In genomic region chr20:58598271-58599015, GRCh38 we compare ENCODE assay signal across 13 cellular contexts. TPM values are rescaled to one million over a fixed set of nuclear protein-coding genes. Genes with fewer than 3 reads are reported as not detected.
A peak's percentile ranks its signal among the peaks of the same experiment; 100 is the strongest.
DNase-seq lines count a peak whose midpoint lies in the region; ATAC-seq, FAIRE-seq and TF ChIP-seq lines count a peak whose summit lies in the region.
"Had no signal": no experiment of that assay in that cellular context is flagged by ENCODE, and none has a peak within 500 bp of the region (broad histone marks: within the 10 kb centered on the region; RNA-seq: fewer than 3 reads in every experiment).

No MANE protein-coding gene starts in this region.

- no peak overlapping the region for H3K4me3 Mint-ChIP-seq in activated T-cell treated with anti-CD3 and anti-CD28 coated beads, Interleukin-2, amount 50 U/mL, for 4 hours
- H3K4me3 Mint-ChIP-seq: naive B cell had no signal

- H3K9me3 Mint-ChIP-seq in activated T-cell treated with anti-CD3 and anti-CD28 coated beads, Interleukin-2, amount 50 U/mL, for 4 hours, result peaks cover 3% of the 10 kb centered on the region

- no peaks in the 10 kb centered on the region for H3K4me1 ChIP-seq in K562 (replicated peaks in 1 of 2; ENCODE audit: control insufficient read depth in 2 of 2, insufficient read depth in 2 of 2, low read length in 2 of 2)
- H3K4me1 ChIP-seq in stomach smooth muscle (ENCODE audit: control insufficient read depth, insufficient read depth, low read length), result peaks cover 29% of the 10 kb centered on the region

- H3K9me3 ChIP-seq in K562 (replicated peaks; ENCODE audit: control insufficient read depth, insufficient read depth, low read depth, low read length) (no peaks in the 10 kb centered on the region), stomach smooth muscle (ENCODE audit: control insufficient read depth in 2 of 2, low read length in 2 of 2) (peaks cover 0 to 3% of the 10 kb centered on the region in 2 donors)

- H2AFZ ChIP-seq in K562 (ENCODE audit: low read depth, low read length), result no peak overlapping the region

- ATAC-seq in K562 (peak; percentile 42; the same call in 2 of the 3 replicates), left ventricle myocardium superior (peak; percentile 76), GM21423 (IDR thresholded peaks at IDR 0.05; ENCODE audit: unreplicated experiment) (no peak)
- ATAC-seq in activated T-cell treated with anti-CD3 and anti-CD28 coated beads, Interleukin-2, amount 50 U/mL, for 4 hours, result no peak

- no peaks in the 10 kb centered on the region for H3K4me1 Mint-ChIP-seq in activated T-cell treated with anti-CD3 and anti-CD28 coated beads, Interleukin-2, amount 50 U/mL, for 4 hours (ENCODE audit: low read depth)
- H3K4me1 Mint-ChIP-seq: naive B cell had no signal

- 5% methylated on average over 5 of the region's 5 CpGs for WGBS in K562 (ENCODE audit: insufficient coverage, low coverage, missing lambda C conversion rate)

- no peak for TF ChIP-seq POLR2A in K562 (conservative IDR thresholded peaks at IDR 0.05)

- H3K4me3 ChIP-seq in K562 (no peak overlapping the region), stomach smooth muscle (ENCODE audit: low read length in 2 of 2) (peak overlapping the region in 1 of 2 donors; percentile 40)

- H4K20me1 ChIP-seq in K562 (replicated peaks; ENCODE audit: control insufficient read depth, insufficient read depth, low read length), result no peaks in the 10 kb centered on the region

- CTCF ChIA-PET in K562 (lab: Yijun Ruan, JAX; ENCODE audit: low intra/inter-chr PET ratio), result no interaction called here

- peak; percentile 35 for FAIRE-seq in K562 (lab: Jason Lieb, UNC)
- FAIRE-seq: RCC 7860 had no signal

- no peak for TF ChIP-seq EP300 in K562 (IDR thresholded peaks at IDR 0.05; ENCODE audit: low read length)

- no peak for TF ChIP-seq RAD21 in K562 (CRISPR knock-in tag; conservative IDR thresholded peaks at IDR 0.05 in 1 of 2, IDR thresholded peaks at IDR 0.05 in 1 of 2)

- H3K36me3 Mint-ChIP-seq in activated T-cell treated with anti-CD3 and anti-CD28 coated beads, Interleukin-2, amount 50 U/mL, for 4 hours (ENCODE audit: insufficient read depth), result no peaks in the 10 kb centered on the region
- H3K36me3 Mint-ChIP-seq: naive B cell had no signal

- DNase-seq in GM04503 (ENCODE audit: low read depth), result peak; percentile 42
- no peak for DNase-seq in K562 (ENCODE audit: extremely low read depth in 1 of 4, low spot score in 3 of 4)
- DNase-seq in left ventricle myocardium superior, result peak; percentile 81
- no peak for DNase-seq in HuH-7.5 (ENCODE audit: low spot score)
- DNase-seq in activated T-cell treated with anti-CD3 and anti-CD28 coated beads, Interleukin-2, amount 50 U/mL, for 4 hours, result no peak
- DNase-seq: amygdala, Calu3, KBM-7, naive B cell, NCI-H2171 had no signal

- POLR2A ChIA-PET in K562 (lab: Yijun Ruan, JAX), result no interaction called here

- H3K27ac ChIP-seq in K562 (ENCODE audit: extremely low read depth, low read depth, low read length), result no peak overlapping the region
- peak overlapping the region; percentile 70 for H3K27ac ChIP-seq in stomach smooth muscle (ENCODE audit: low read length)

- intact Hi-C loops in K562 (cut with micrococcal nuclease), result no loop called here
- intact Hi-C loops in left ventricle myocardium superior (cut with micrococcal nuclease), result no loop called here

- no TSS peak for BruUV-seq in K562 (replicated peaks; lab: Mats Ljungman, UMichigan)

- H3K36me3 ChIP-seq in K562 (ENCODE audit: control insufficient read depth, insufficient read depth, low read length) (no peaks in the 10 kb centered on the region), stomach smooth muscle (ENCODE audit: control insufficient read depth in 2 of 2, insufficient read depth in 2 of 2, low read length in 2 of 2) (no peaks in the 10 kb centered on the region)

- H3K9ac ChIP-seq in K562 (ENCODE audit: insufficient read depth in 1 of 2, low read depth in 2 of 2, low read length in 2 of 2) (no peak overlapping the region), stomach smooth muscle (ENCODE audit: low read length in 2 of 2) (no peak overlapping the region)

- in situ Hi-C loops in K562 (cut with MboI), result no loop called here

- no peak for TF ChIP-seq CTCF in K562 (IDR thresholded peaks at IDR 0.05 in 2 of 3, conservative IDR thresholded peaks at IDR 0.05 in 1 of 3; ENCODE audit: insufficient read depth in 2 of 3, low read depth in 1 of 3, low read length in 3 of 3)

- peaks cover 3% of the 10 kb centered on the region for H3K27me3 Mint-ChIP-seq in activated T-cell treated with anti-CD3 and anti-CD28 coated beads, Interleukin-2, amount 50 U/mL, for 4 hours (ENCODE audit: low read depth)

- peaks cover 34 to 45% of the 10 kb centered on the region in 2 experiments for H3K27me3 ChIP-seq in K562 (ENCODE audit: control insufficient read depth in 2 of 2, insufficient read depth in 2 of 2, low read length in 2 of 2)
- no peaks in the 10 kb centered on the region for H3K27me3 ChIP-seq in stomach smooth muscle (ENCODE audit: control insufficient read depth in 1 of 2, insufficient read depth in 2 of 2, low read length in 2 of 2)

- H3K9me1 ChIP-seq in K562 (ENCODE audit: control insufficient read depth, insufficient read depth, low read length), result no peaks in the 10 kb centered on the region

- no peak overlapping the region for H3K4me2 ChIP-seq in K562 (ENCODE audit: insufficient read depth, low read length)

- H3K79me2 ChIP-seq in K562 (ENCODE audit: control insufficient read depth, insufficient read depth, low read length), result no peaks in the 10 kb centered on the region

TF ChIP-seq in K562, 482 proteins besides CTCF, POLR2A, EP300 and RAD21 (continues in another document):
- TF ChIP-seq NFIC (IDR thresholded peaks at IDR 0.05), result peak; percentile 41; the same call in 1 of the 2 replicates
- no peak for TF ChIP-seq RBBP5 (IDR thresholded peaks at IDR 0.05; ENCODE audit: borderline replicate concordance, insufficient read depth, low read length, poor library complexity, severe bottlenecking)
- peak; percentile 75 for TF ChIP-seq DACH1 (IDR thresholded peaks at IDR 0.05; ENCODE audit: partially characterized antibody)
- TF ChIP-seq CCNT2 (IDR thresholded peaks at IDR 0.05; ENCODE audit: borderline replicate concordance, extremely low read depth, insufficient read length, low read depth, low read length), result no peak
- TF ChIP-seq HDAC1 (IDR thresholded peaks at IDR 0.05), result 0 out of 4 replicates have a peak, but pooled peaks of 1 of the 2 experiments have one; percentile 16
- TF ChIP-seq EZH2 (IDR thresholded peaks at IDR 0.05; ENCODE audit: borderline replicate concordance, low read depth, low read length), result no peak
- no peak for TF ChIP-seq DEAF1 (CRISPR knock-in tag; IDR thresholded peaks at IDR 0.05)
- TF ChIP-seq ZBTB26 (CRISPR knock-in tag; IDR thresholded peaks at IDR 0.05), result no peak
- no peak for TF ChIP-seq ZBTB7A (IDR thresholded peaks at IDR 0.05; ENCODE audit: borderline replicate concordance, control insufficient read depth, low read depth, low read length)
- TF ChIP-seq SNRNP70 (optimal IDR thresholded peaks at IDR 0.05; ENCODE audit: low read depth, low read length), result no peak
- TF ChIP-seq POLR2G (IDR thresholded peaks at IDR 0.05; ENCODE audit: low read depth, low read length), result no peak
- TF ChIP-seq E2F3 (CRISPR knock-in tag; IDR thresholded peaks at IDR 0.05), result no peak
- TF ChIP-seq NFE2 (IDR thresholded peaks at IDR 0.05; ENCODE audit: low read depth), result no peak

RNA-seq across cellular contexts. Expression of gene STX16, which starts 52.6 kb away (rescaled TPM):
- 54.3 and 76.9 TPM in 2 replicates for total RNA-seq in K562 (2011; cell fraction: chromatin; rRNA removed; ENCODE audit: low replicate concordance)
- 24.7 and 29.5 TPM in 2 replicates for total RNA-seq in K562 (2011; cell fraction: nucleolus; rRNA removed)
- total RNA-seq in K562 (2011; cell fraction: nucleoplasm; rRNA removed), result 41.9 and 47.4 TPM in 2 replicates
- 11.9 and 14.7 TPM in 2 replicates for total RNA-seq in K562 (2014; rRNA removed)
- 13.4 and 14.3 TPM in 2 replicates for total RNA-seq in K562 (2014; rRNA removed; fragmentation: Illumina TruSeq; extraction: Trizol)
- 11.2 and 12.0 TPM in 2 replicates for total RNA-seq in K562 (2015; rRNA removed; fragmentation: Illumina TruSeq; extraction: Trizol)
- total RNA-seq in K562 (2021), result 26.9 and 30.2 TPM in 2 replicates
- polyA plus RNA-seq in K562 (2011; rRNA removed), result 36.0 and 43.5 TPM in 2 replicates
- polyA plus RNA-seq in K562 (2011; cell fraction: cytosol; rRNA removed), result 16.2 and 29.9 TPM in 2 replicates
- 46.7 and 52.7 TPM in 2 replicates for polyA plus RNA-seq in K562 (2011; cell fraction: nucleus; rRNA removed)
- polyA plus RNA-seq in K562 (2012), result 31.3 and 42.9 TPM in 2 replicates
- 37.8 and 38.4 TPM in 2 replicates for polyA plus RNA-seq in K562 (2014; fragmentation: Illumina TruSeq; extraction: Trizol)
- 1 to 10 TPM; 4.4 to 4.9 TPM for polyA plus RNA-seq in K562 (2014; fragmentation: Nextera tagmentation; extraction: Ambion mirVana)
- polyA plus RNA-seq in K562 (2014; rRNA removed), result 39.5 and 45.4 TPM in 2 replicates
- polyA minus RNA-seq in K562 (2011; rRNA and poly(A)+ RNA removed), result 38.4 and 46.9 TPM in 2 replicates
- 11.9 and 17.3 TPM in 2 replicates for polyA minus RNA-seq in K562 (2011; cell fraction: cytosol; rRNA and poly(A)+ RNA removed)
- polyA minus RNA-seq in K562 (2011; cell fraction: nucleus; rRNA and poly(A)+ RNA removed), result 16.7 and 25.8 TPM in 2 replicates
- total RNA-seq in left ventricle myocardium superior, result 24.8 TPM
- total RNA-seq in activated T-cell treated with anti-CD3 and anti-CD28 coated beads, Interleukin-2, amount 50 U/mL, for 4 hours, result 10 to 100 TPM; 52.2 to 67.6 (median 55.4) TPM

Comparison
In these comparisons a context has a peak if more than half of its experiments do, and no peak if none do; other contexts are left out.
1. DNase-seq: peak in GM04503 (single experiment) and left ventricle myocardium superior (single experiment); none in K562 (0 of 4), HuH-7.5 (single experiment) and activated T-cell treated with anti-CD3 and anti-CD28 coated beads, Interleukin-2, amount 50 U/mL, for 4 hours (single experiment).
2. ATAC-seq: peak in K562 (single experiment) and left ventricle myocardium superior (single experiment); none in GM21423 (single experiment) and activated T-cell treated with anti-CD3 and anti-CD28 coated beads, Interleukin-2, amount 50 U/mL, for 4 hours (0 of 2).